9 cellular contexts compared by ENCODE assay signal in the genomic region with DNA sequence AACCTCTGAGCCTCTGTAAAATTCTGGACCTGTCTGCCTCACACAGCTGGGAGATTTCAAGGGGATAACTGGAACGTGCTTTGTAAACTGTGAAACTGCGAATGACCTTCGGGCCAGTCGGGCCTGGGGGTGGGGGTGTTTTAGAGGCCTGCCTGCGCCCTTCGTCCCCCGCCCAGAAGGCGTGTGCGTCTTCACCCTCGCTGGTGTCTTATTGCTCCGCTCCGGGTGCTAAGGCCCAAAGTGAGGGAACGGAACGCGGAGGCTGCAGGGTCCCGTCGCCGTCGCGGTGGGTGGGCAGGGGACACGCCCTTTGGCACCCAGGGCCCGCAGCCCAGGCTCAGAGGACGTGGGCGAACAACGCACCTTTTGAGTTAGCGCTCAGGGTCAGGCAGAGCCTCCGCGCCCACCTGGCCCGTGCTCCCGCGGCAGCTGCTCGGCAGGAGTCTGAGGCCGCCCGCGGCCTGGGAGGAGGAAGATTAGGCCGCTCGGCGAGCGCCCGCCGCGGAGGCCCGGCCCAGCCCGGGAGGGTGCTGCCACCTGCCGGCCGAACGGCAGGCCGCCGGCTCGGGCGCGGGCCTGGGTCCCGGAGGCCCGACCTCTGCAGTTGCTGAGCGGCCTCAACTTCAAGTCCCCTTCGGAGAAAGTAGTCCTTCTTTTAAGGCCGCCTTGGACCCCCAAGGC. TPM values are rescaled to one million over a fixed set of nuclear protein-coding genes. Genes with fewer than 3 reads are reported as not detected.
DNase-seq lines count a peak whose midpoint lies in the region; ATAC-seq and TF ChIP-seq lines count a peak whose summit lies in the region.
"Had no signal": no experiment of that assay in that cellular context is flagged by ENCODE, and none has a peak within 500 bp of the region (broad histone marks: within the 10 kb centered on the region; RNA-seq: fewer than 3 reads in every experiment).

No MANE protein-coding gene starts in this region.

- peaks cover 0 to 46% (median 31%) of the 10 kb centered on the region in 12 donors for H3K4me1 ChIP-seq in heart left ventricle

- H3K4me3 Mint-ChIP-seq in progenitor cell of endocrine pancreas (ENCODE audit: low read depth): peak overlapping the region; percentile 51

- H3K27me3 ChIP-seq in heart left ventricle: peaks cover 0 to 27% (median 0%) of the 10 kb centered on the region in 9 donors

- peak overlapping the region in 11 of 12 donors; percentile 1 to 79 (median 68) for H3K27ac ChIP-seq in heart left ventricle

- H3K27me3 Mint-ChIP-seq in progenitor cell of endocrine pancreas: peaks cover 26% of the 10 kb centered on the region

- H3K36me3 Mint-ChIP-seq in progenitor cell of endocrine pancreas (ENCODE audit: insufficient read depth): peaks cover 3% of the 10 kb centered on the region

- TF ChIP-seq CTCF in GM12875 (IDR thresholded peaks at IDR 0.05; ENCODE audit: borderline replicate concordance, insufficient read depth, low read depth, low read length) (peak; percentile 92), heart left ventricle (IDR thresholded peaks at IDR 0.05) (peak; percentile 67 to 98 (median 96)), progenitor cell of endocrine pancreas (IDR thresholded peaks at IDR 0.05; ENCODE audit: unreplicated experiment) (peak; percentile 91)

- peak in 1 of 2 donors; percentile 14 for TF ChIP-seq POLR2A in heart left ventricle (IDR thresholded peaks at IDR 0.05)

- no peaks in the 10 kb centered on the region for H3K9me3 ChIP-seq in heart left ventricle

- no peaks in the 10 kb centered on the region for H3K9me3 Mint-ChIP-seq in progenitor cell of endocrine pancreas (ENCODE audit: low read depth)

- WGBS in heart left ventricle, 4 donors: 2 to 5% (median 5%) methylated on average over 23 to 57 of the region's 57 CpGs; no CpG with 5 or more reads in 1 of the 4 donors

- ATAC-seq in heart left ventricle (peak in 3 of 4 donors; percentile 80 to 82 (median 82)), GM18511 (IDR thresholded peaks at IDR 0.05; ENCODE audit: unreplicated experiment) (no peak)

- in situ Hi-C loops in KBM-7 (cut with MboI; ENCODE audit: low pct_unique_long_range_greater_than_20kb, low sequenced_read_pairs): loop anchor here (25.0 kb wide), 1 partner anchor 109 kb away; the partner anchor contains the start of gene GFAP

- H3K27ac Mint-ChIP-seq in progenitor cell of endocrine pancreas: peak overlapping the region; percentile 86

- intact Hi-C loops in heart left ventricle (cut with DNase I): loop anchor here (1.0 to 10.0 kb wide), 14 partner anchors 71 to 249 kb away; partner anchors contain the start of genes KIF18B (in 1 of the 10) and PLCD3 (in 1 of the 10)

- H3K4me3 ChIP-seq in GM12875 (ENCODE audit: low read depth, low read length) (no peak overlapping the region), heart left ventricle (peak overlapping the region in 11 of 12 donors; percentile 29 to 68 (median 46))

- peaks cover 0 to 7% (median 5%) of the 10 kb centered on the region in 9 donors for H3K36me3 ChIP-seq in heart left ventricle

- peak; percentile 55 for DNase-seq in KBM-7
- DNase-seq in SW480 (ENCODE audit: low spot score): peak; percentile 54
- peak; percentile 19 for DNase-seq in activated naive CD8-positive, alpha-beta T cell treated with anti-CD3 and anti-CD28 coated beads, Interleukin-2, amount 50 U/mL, for 16 hours (ENCODE audit: low read depth, low spot score)
- DNase-seq in heart left ventricle: peak; percentile 67 to 87 (median 73)
- peak; percentile 70 for DNase-seq in progenitor cell of endocrine pancreas (ENCODE audit: low spot score, unreplicated experiment)
- DNase-seq in ureter (ENCODE audit: low spot score): peak; percentile 73

- H3K4me1 Mint-ChIP-seq in progenitor cell of endocrine pancreas (ENCODE audit: low read depth): peaks cover 22% of the 10 kb centered on the region

RNA-seq across cellular contexts. Expression of gene DCAKD, which starts 29.7 kb away (rescaled TPM):
- total RNA-seq in heart left ventricle (10 to 100 TPM; 24.7 to 60.9 (median 33.9) TPM), progenitor cell of endocrine pancreas (65.0 and 68.1 TPM in 2 replicates), ureter (76.4 TPM)
- polyA plus RNA-seq in heart left ventricle: 10 to 100 TPM; 15.3 to 24.8 TPM

RNA-seq across cellular contexts. Expression of gene NMT1, which starts 39.4 kb away (rescaled TPM):
- total RNA-seq in heart left ventricle: 100 to 1,000 TPM in 2 of 9 donors, 10 to 100 TPM in 7; 61.0 to 114 (median 70.8) TPM
- polyA plus RNA-seq in heart left ventricle: 10 to 100 TPM; 36.8 to 52.7 TPM
- total RNA-seq in progenitor cell of endocrine pancreas: 97.4 and 98.7 TPM in 2 replicates
- 125 TPM for total RNA-seq in ureter

RNA-seq across cellular contexts. Expression of gene C1QL1, which starts 53.6 kb away (rescaled TPM):
- total RNA-seq in heart left ventricle (1 to 10 TPM in 6 of 9 donors, under 1 TPM in 3; 0.66 to 5.8 (median 1.4) TPM), progenitor cell of endocrine pancreas (36.2 and 37.0 TPM in 2 replicates), ureter (1.1 TPM)
- polyA plus RNA-seq in heart left ventricle: 1 to 10 TPM; 1.4 to 5.1 TPM
- total RNA-seq: subcutaneous adipose tissue had no signal

Comparison
In these comparisons a context has a peak if more than half of its experiments do, and no peak if none do; other contexts are left out.
1. DNase-seq: peak in every context shown above with its lines; median percentile 73 in heart left ventricle; 73 in ureter; 70 in progenitor cell of endocrine pancreas; 55 in KBM-7; 54 in SW480; 19 in activated naive CD8-positive, alpha-beta T cell treated with anti-CD3 and anti-CD28 coated beads, Interleukin-2, amount 50 U/mL, for 16 hours.